18 cellular contexts compared by ENCODE assay signal in genomic region chr5:126732716-126733115, GRCh38.
"Had no signal": no experiment of that assay in that cellular context is flagged by ENCODE, and none has a peak within 500 bp of the region (broad histone marks: within the 10 kb centered on the region; RNA-seq: fewer than 3 reads in every experiment).

No MANE protein-coding gene starts in this region.

- H3K9me3 Mint-ChIP-seq: activated T-cell treated with anti-CD3 and anti-CD28 coated beads, Interleukin-2, amount 50 U/mL, for 4 hours; memory B cell; natural killer cell treated with Interleukin-12 subunit alpha and Interleukin-12 subunit beta and Interleukin-15 and Interleukin-18, amount 100 ng/mL, for 72 hours had no signal

- H3K27me3 ChIP-seq: cardiac muscle cell, esophagus muscularis mucosa, right lobe of liver had no signal

- H3K4me3 Mint-ChIP-seq: activated T-cell treated with anti-CD3 and anti-CD28 coated beads, Interleukin-2, amount 50 U/mL, for 4 hours; memory B cell; natural killer cell treated with Interleukin-12 subunit alpha and Interleukin-12 subunit beta and Interleukin-15 and Interleukin-18, amount 100 ng/mL, for 72 hours had no signal

- DNase-seq: activated CD4-positive, alpha-beta T cell treated with anti-CD3 and anti-CD28 coated beads, Interleukin-2, amount 50 U/mL, for 4 hours; activated CD4-positive, CD25-positive, alpha-beta regulatory T cell treated with anti-CD3 and anti-CD28 coated beads, Interleukin-2, amount 50 U/mL, for 72 hours; activated effector memory CD4-positive, alpha-beta T cell treated with Interleukin-2 at 50 U/mL for 16 hours; activated naive CD4-positive, alpha-beta T cell treated with anti-CD3 and anti-CD28 coated beads, Interleukin-2, amount 50 U/mL, for 16 hours; activated T-cell treated with anti-CD3 and anti-CD28 coated beads, Interleukin-2, amount 50 U/mL, for 4 hours; hippocampal formation; kidney; left ventricle myocardium superior; stimulated activated CD4-positive, alpha-beta T cell treated with anti-CD3 and anti-CD28 coated beads, Interleukin-1b, Interleukin-23, amount 100 ng/mL, for 48 hours; T-helper 9 cell had no signal

- H3K27ac Mint-ChIP-seq: memory B cell; natural killer cell treated with Interleukin-12 subunit alpha and Interleukin-12 subunit beta and Interleukin-15 and Interleukin-18, amount 100 ng/mL, for 72 hours; progenitor cell of endocrine pancreas had no signal

- FAIRE-seq: colon, kidney had no signal

- ATAC-seq: activated T-cell treated with anti-CD3 and anti-CD28 coated beads, Interleukin-2, amount 50 U/mL, for 4 hours; left ventricle myocardium superior; natural killer cell treated with Interleukin-12 subunit alpha and Interleukin-12 subunit beta and Interleukin-15 and Interleukin-18, amount 100 ng/mL, for 72 hours; right lobe of liver had no signal

- H3K27me3 Mint-ChIP-seq: memory B cell had no signal

- H3K4me3 ChIP-seq: cardiac muscle cell, esophagus muscularis mucosa, right lobe of liver, thoracic aorta had no signal

- H3K4me1 ChIP-seq: esophagus muscularis mucosa, right lobe of liver had no signal

- H3K36me3 ChIP-seq: cardiac muscle cell, esophagus muscularis mucosa, right lobe of liver, thoracic aorta had no signal

- H3K27ac ChIP-seq: cardiac muscle cell, esophagus muscularis mucosa, right lobe of liver, thoracic aorta had no signal

- H3K36me3 Mint-ChIP-seq: memory B cell; natural killer cell treated with Interleukin-12 subunit alpha and Interleukin-12 subunit beta and Interleukin-15 and Interleukin-18, amount 100 ng/mL, for 72 hours had no signal

- H3K9me3 ChIP-seq: esophagus muscularis mucosa, right lobe of liver, thoracic aorta had no signal
